1 cellular context compared by ENCODE assay signal in the genomic region with DNA sequence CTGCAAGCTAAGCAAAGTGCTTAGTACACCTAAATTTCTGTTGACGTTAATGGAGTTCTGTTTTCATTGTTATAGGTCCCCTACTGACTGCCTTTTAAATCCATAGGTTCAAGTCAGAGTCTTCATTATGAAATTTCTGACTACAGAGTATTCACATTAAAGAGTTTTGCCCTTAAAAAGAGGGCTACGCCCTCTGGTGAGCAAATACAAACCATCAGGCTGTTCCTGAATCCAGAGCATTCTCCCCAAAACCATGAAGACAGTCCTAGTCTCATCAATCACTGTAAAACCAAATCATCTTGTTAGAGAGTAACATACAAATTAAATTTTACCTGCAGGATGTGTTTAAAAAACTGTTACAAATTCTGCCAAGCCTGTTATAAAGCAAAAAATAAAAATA.
TF ChIP-seq lines count a peak whose summit lies in the region.

No MANE protein-coding gene starts in this region.

TF ChIP-seq in GM23338, 12 proteins besides CTCF, POLR2A, EP300 and RAD21:
- TF ChIP-seq, protein P1, sequence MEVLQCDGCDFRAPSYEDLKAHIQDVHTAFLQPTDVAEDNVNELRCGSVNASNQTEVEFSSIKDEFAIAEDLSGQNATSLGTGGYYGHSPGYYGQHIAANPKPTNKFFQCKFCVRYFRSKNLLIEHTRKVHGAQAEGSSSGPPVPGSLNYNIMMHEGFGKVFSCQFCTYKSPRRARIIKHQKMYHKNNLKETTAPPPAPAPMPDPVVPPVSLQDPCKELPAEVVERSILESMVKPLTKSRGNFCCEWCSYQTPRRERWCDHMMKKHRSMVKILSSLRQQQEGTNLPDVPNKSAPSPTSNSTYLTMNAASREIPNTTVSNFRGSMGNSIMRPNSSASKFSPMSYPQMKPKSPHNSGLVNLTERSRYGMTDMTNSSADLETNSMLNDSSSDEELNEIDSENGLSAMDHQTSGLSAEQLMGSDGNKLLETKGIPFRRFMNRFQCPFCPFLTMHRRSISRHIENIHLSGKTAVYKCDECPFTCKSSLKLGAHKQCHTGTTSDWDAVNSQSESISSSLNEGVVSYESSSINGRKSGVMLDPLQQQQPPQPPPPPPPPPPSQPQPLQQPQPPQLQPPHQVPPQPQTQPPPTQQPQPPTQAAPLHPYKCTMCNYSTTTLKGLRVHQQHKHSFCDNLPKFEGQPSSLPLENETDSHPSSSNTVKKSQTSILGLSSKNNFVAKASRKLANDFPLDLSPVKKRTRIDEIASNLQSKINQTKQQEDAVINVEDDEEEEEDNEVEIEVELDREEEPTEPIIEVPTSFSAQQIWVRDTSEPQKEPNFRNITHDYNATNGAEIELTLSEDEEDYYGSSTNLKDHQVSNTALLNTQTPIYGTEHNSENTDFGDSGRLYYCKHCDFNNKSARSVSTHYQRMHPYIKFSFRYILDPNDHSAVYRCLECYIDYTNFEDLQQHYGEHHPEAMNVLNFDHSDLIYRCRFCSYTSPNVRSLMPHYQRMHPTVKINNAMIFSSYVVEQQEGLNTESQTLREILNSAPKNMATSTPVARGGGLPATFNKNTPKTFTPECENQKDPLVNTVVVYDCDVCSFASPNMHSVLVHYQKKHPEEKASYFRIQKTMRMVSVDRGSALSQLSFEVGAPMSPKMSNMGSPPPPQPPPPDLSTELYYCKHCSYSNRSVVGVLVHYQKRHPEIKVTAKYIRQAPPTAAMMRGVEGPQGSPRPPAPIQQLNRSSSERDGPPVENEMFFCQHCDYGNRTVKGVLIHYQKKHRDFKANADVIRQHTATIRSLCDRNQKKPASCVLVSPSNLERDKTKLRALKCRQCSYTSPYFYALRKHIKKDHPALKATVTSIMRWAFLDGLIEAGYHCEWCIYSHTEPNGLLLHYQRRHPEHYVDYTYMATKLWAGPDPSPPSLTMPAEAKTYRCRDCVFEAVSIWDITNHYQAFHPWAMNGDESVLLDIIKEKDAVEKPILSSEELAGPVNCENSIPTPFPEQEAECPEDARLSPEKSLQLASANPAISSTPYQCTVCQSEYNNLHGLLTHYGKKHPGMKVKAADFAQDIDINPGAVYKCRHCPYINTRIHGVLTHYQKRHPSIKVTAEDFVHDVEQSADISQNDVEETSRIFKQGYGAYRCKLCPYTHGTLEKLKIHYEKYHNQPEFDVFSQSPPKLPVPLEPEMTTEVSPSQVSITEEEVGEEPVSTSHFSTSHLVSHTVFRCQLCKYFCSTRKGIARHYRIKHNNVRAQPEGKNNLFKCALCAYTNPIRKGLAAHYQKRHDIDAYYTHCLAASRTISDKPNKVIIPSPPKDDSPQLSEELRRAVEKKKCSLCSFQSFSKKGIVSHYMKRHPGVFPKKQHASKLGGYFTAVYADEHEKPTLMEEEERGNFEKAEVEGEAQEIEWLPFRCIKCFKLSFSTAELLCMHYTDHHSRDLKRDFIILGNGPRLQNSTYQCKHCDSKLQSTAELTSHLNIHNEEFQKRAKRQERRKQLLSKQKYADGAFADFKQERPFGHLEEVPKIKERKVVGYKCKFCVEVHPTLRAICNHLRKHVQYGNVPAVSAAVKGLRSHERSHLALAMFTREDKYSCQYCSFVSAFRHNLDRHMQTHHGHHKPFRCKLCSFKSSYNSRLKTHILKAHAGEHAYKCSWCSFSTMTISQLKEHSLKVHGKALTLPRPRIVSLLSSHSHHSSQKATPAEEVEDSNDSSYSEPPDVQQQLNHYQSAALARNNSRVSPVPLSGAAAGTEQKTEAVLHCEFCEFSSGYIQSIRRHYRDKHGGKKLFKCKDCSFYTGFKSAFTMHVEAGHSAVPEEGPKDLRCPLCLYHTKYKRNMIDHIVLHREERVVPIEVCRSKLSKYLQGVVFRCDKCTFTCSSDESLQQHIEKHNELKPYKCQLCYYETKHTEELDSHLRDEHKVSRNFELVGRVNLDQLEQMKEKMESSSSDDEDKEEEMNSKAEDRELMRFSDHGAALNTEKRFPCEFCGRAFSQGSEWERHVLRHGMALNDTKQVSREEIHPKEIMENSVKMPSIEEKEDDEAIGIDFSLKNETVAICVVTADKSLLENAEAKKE (CRISPR knock-in tag; IDR thresholded peaks at IDR 0.05): no peak
- TF ChIP-seq NANOG (IDR thresholded peaks at IDR 0.05; ENCODE audit: borderline replicate concordance) (no peak), ZNF114 (CRISPR knock-in tag; IDR thresholded peaks at IDR 0.05) (no peak), EZH2phosphoT487 (IDR thresholded peaks at IDR 0.05; ENCODE audit: unreplicated experiment) (no peak)
